Comparison of ENCODE assay signal across 18 cellular contexts in the genomic region with DNA sequence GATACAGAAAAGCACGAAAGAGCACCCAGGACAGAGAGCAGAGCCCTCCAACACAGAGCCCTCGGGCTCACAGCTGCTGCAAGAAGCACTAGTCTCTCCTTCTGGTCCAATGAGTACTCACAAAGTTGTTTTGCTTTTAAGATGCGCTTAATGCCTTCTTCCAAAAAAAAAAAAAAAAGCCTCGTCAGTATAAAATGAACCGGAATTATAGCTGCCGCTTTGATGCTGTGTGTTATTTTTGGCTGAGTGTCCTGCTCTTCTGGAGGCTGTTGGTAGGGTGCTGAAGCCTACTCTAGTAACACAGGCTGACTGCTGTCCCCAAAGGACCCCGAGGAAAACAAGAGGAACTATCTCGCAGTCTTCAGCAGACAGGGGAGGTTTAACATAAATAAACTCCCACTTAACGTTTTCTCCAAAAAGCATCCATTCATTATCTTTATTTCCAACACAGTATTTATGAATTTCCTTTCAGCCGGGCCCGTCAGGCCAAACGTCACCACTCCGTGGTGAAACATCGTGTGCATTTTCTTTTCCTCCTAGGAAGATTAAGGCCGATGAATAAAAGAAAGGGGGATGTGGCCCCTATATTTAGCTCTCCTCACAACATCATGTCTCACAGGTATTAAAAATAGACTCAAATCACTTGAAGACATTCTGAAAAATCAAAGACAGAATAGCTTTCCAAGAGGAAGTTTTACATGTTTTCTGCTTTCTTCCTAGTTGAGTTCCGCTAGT.
DNase-seq lines count a peak whose midpoint lies in the region; ATAC-seq and TF ChIP-seq lines count a peak whose summit lies in the region.
"Had no signal": no experiment of that assay in that cellular context is flagged by ENCODE, and none has a peak within 500 bp of the region (broad histone marks: within the 10 kb centered on the region; RNA-seq: fewer than 3 reads in every experiment).

No MANE protein-coding gene starts in this region.

- no peaks in the 10 kb centered on the region for H3K4me1 Mint-ChIP-seq in activated CD8-positive, alpha-beta T cell treated with anti-CD3 and anti-CD28 coated beads for 36 hours (ENCODE audit: low read depth)
- no peaks in the 10 kb centered on the region for H3K4me1 Mint-ChIP-seq in activated CD4-positive, alpha-beta memory T cell treated with anti-CD3 and anti-CD28 coated beads for 36 hours (ENCODE audit: low read depth)
- H3K4me1 Mint-ChIP-seq: natural killer cell had no signal

- intact Hi-C loops in psoas muscle (cut with DNase I) = no loop called here
- intact Hi-C loops in activated CD8-positive, alpha-beta T cell treated with anti-CD3 and anti-CD28 coated beads for 36 hours (cut with micrococcal nuclease) = no loop called here
- intact Hi-C loops in activated CD4-positive, alpha-beta memory T cell treated with anti-CD3 and anti-CD28 coated beads for 36 hours (cut with micrococcal nuclease) = no loop called here

- WGBS in gastroesophageal sphincter (ENCODE audit: low coverage in 1 of 2), 2 donors = 6 to 18% methylated on average over 12 to 16 of the region's 16 CpGs
- 23 to 45% (median 31%) methylated on average over 16 of the region's 16 CpGs for WGBS in psoas muscle, 3 donors

- H3K4me1 ChIP-seq in gastroesophageal sphincter = peaks cover 0 to 34% (median 6%) of the 10 kb centered on the region in 3 donors
- peaks cover 19% of the 10 kb centered on the region for H3K4me1 ChIP-seq in psoas muscle
- H3K4me1 ChIP-seq: upper lobe of right lung had no signal

- no peaks in the 10 kb centered on the region for H3K27me3 Mint-ChIP-seq in activated CD8-positive, alpha-beta T cell treated with anti-CD3 and anti-CD28 coated beads for 36 hours
- H3K27me3 Mint-ChIP-seq in activated CD4-positive, alpha-beta memory T cell treated with anti-CD3 and anti-CD28 coated beads for 36 hours = no peaks in the 10 kb centered on the region

- ATAC-seq in gastroesophageal sphincter (no peak), psoas muscle (peak; percentile 50 to 83 (median 58)), GM19395 (IDR thresholded peaks at IDR 0.05; ENCODE audit: unreplicated experiment) (no peak)
- no peak for ATAC-seq in activated CD8-positive, alpha-beta T cell treated with anti-CD3 and anti-CD28 coated beads for 36 hours
- ATAC-seq: activated naive CD4-positive, alpha-beta T cell treated with anti-CD3 and anti-CD28 coated beads, Interleukin-2, amount 50 U/mL, for 72 hours; natural killer cell; upper lobe of right lung had no signal

- no peak for TF ChIP-seq EP300 in gastroesophageal sphincter (IDR thresholded peaks at IDR 0.05)

- H3K4me3 Mint-ChIP-seq in activated CD8-positive, alpha-beta T cell treated with anti-CD3 and anti-CD28 coated beads for 36 hours = no peak overlapping the region
- no peak overlapping the region for H3K4me3 Mint-ChIP-seq in activated CD4-positive, alpha-beta memory T cell treated with anti-CD3 and anti-CD28 coated beads for 36 hours
- H3K4me3 Mint-ChIP-seq: natural killer cell had no signal

- H3K27me3 ChIP-seq in gastroesophageal sphincter (no peaks in the 10 kb centered on the region), psoas muscle (ENCODE audit: insufficient read depth in 3 of 3, low read length in 2 of 3) (no peaks in the 10 kb centered on the region)
- H3K27me3 ChIP-seq: upper lobe of right lung had no signal

- TF ChIP-seq POLR2A in gastroesophageal sphincter (IDR thresholded peaks at IDR 0.05) = no peak

- no peaks in the 10 kb centered on the region for H3K9me3 Mint-ChIP-seq in activated CD8-positive, alpha-beta T cell treated with anti-CD3 and anti-CD28 coated beads for 36 hours
- no peaks in the 10 kb centered on the region for H3K9me3 Mint-ChIP-seq in activated CD4-positive, alpha-beta memory T cell treated with anti-CD3 and anti-CD28 coated beads for 36 hours

- TF ChIP-seq CTCF in astrocyte of the spinal cord (IDR thresholded peaks at IDR 0.05; ENCODE audit: low read depth, low read length) = no peak
- no peak for TF ChIP-seq CTCF in gastroesophageal sphincter (IDR thresholded peaks at IDR 0.05)
- no peak for TF ChIP-seq CTCF in psoas muscle (IDR thresholded peaks at IDR 0.05)
- TF ChIP-seq CTCF in activated CD8-positive, alpha-beta T cell treated with anti-CD3 and anti-CD28 coated beads for 36 hours (IDR thresholded peaks at IDR 0.05) = no peak

- CTCF ChIA-PET in activated CD8-positive, alpha-beta T cell treated with anti-CD3 and anti-CD28 coated beads for 36 hours (lab: Charles Lee) = no interaction called here
- CTCF ChIA-PET in activated CD4-positive, alpha-beta memory T cell treated with anti-CD3 and anti-CD28 coated beads for 36 hours (lab: Charles Lee) = no interaction called here

- no peak overlapping the region for H3K27ac Mint-ChIP-seq in activated CD8-positive, alpha-beta T cell treated with anti-CD3 and anti-CD28 coated beads for 36 hours
- no peak overlapping the region for H3K27ac Mint-ChIP-seq in activated CD4-positive, alpha-beta memory T cell treated with anti-CD3 and anti-CD28 coated beads for 36 hours
- H3K27ac Mint-ChIP-seq: activated naive CD4-positive, alpha-beta T cell treated with anti-CD3 and anti-CD28 coated beads, Interleukin-2, amount 50 U/mL, for 72 hours; natural killer cell had no signal

- H3K36me3 ChIP-seq in gastroesophageal sphincter (no peaks in the 10 kb centered on the region), psoas muscle (ENCODE audit: insufficient read depth in 1 of 2, low read depth in 1 of 2) (no peaks in the 10 kb centered on the region)
- H3K36me3 ChIP-seq: upper lobe of right lung had no signal

- H3K4me3 ChIP-seq in astrocyte of the spinal cord (ENCODE audit: low read depth, low read length) = no peak overlapping the region
- H3K4me3 ChIP-seq in gastroesophageal sphincter = no peak overlapping the region
- peak overlapping the region; percentile 20 for H3K4me3 ChIP-seq in psoas muscle
- H3K4me3 ChIP-seq: upper lobe of right lung had no signal

- no peaks in the 10 kb centered on the region for H3K9me3 ChIP-seq in gastroesophageal sphincter
- no peaks in the 10 kb centered on the region for H3K9me3 ChIP-seq in psoas muscle
- H3K9me3 ChIP-seq: upper lobe of right lung had no signal

- in situ Hi-C loops in astrocyte of the spinal cord (cut with HindIII; ENCODE audit: low sequenced_read_pairs) = no loop called here

- POLR2A ChIA-PET in activated CD8-positive, alpha-beta T cell treated with anti-CD3 and anti-CD28 coated beads for 36 hours (lab: Charles Lee) = no interaction called here
- POLR2A ChIA-PET in activated CD4-positive, alpha-beta memory T cell treated with anti-CD3 and anti-CD28 coated beads for 36 hours (lab: Charles Lee) = no interaction called here

- DNase-seq in EL = peak; percentile 48
- DNase-seq in astrocyte of the spinal cord (ENCODE audit: low read depth, low spot score) = peak; percentile 70
- no peak for DNase-seq in psoas muscle
- DNase-seq in activated CD8-positive, alpha-beta T cell treated with anti-CD3 and anti-CD28 coated beads for 36 hours = no peak
- no peak for DNase-seq in NOMO-1 (lab: John Stamatoyannopoulos, UW; ENCODE audit: unreplicated experiment in 2 of 2)
- no peak for DNase-seq in activated CD4-positive, alpha-beta memory T cell treated with anti-CD3 and anti-CD28 coated beads for 36 hours
- DNase-seq: activated CD4-positive, CD25-positive, alpha-beta regulatory T cell treated with anti-CD3 and anti-CD28 coated beads, Interleukin-2, amount 50 U/mL, for 72 hours; activated T-cell treated with anti-CD3 and anti-CD28 coated beads for 4 hours; Calu3; natural killer cell; NCI-H2081; stimulated activated CD4-positive, alpha-beta T cell treated with anti-CD3 and anti-CD28 coated beads, Interleukin-4, amount 100 ng/mL, for 4 hours; T-helper 2 cell; upper lobe of right lung had no signal

- H3K36me3 Mint-ChIP-seq in activated CD8-positive, alpha-beta T cell treated with anti-CD3 and anti-CD28 coated beads for 36 hours (ENCODE audit: low read depth) = no peaks in the 10 kb centered on the region
- no peaks in the 10 kb centered on the region for H3K36me3 Mint-ChIP-seq in activated CD4-positive, alpha-beta memory T cell treated with anti-CD3 and anti-CD28 coated beads for 36 hours
- H3K36me3 Mint-ChIP-seq: activated naive CD4-positive, alpha-beta T cell treated with anti-CD3 and anti-CD28 coated beads, Interleukin-2, amount 50 U/mL, for 72 hours; natural killer cell had no signal

- H3K27ac ChIP-seq in gastroesophageal sphincter (peak overlapping the region; percentile 45 to 63 (median 56)), psoas muscle (no peak overlapping the region)
- H3K27ac ChIP-seq: epithelial cell of prostate, upper lobe of right lung had no signal

Comparison
In these comparisons a context has a peak if more than half of its experiments do, and no peak if none do; other contexts are left out.
1. DNase-seq: peak in EL (single experiment) and astrocyte of the spinal cord (single experiment); none in psoas muscle (0 of 2), activated CD8-positive, alpha-beta T cell treated with anti-CD3 and anti-CD28 coated beads for 36 hours (single experiment), NOMO-1 (0 of 2) and activated CD4-positive, alpha-beta memory T cell treated with anti-CD3 and anti-CD28 coated beads for 36 hours (single experiment).
2. ATAC-seq: peak in psoas muscle (4 of 4); none in gastroesophageal sphincter (single experiment), GM19395 (single experiment) and activated CD8-positive, alpha-beta T cell treated with anti-CD3 and anti-CD28 coated beads for 36 hours (single experiment).